1 cellular context compared by ENCODE assay signal in genomic region chr7:46525876-46526275, GRCh38.
TF ChIP-seq lines count a peak whose summit lies in the region.

No MANE protein-coding gene starts in this region.

TF ChIP-seq in SK-N-SH, 30 proteins besides CTCF, POLR2A, EP300 and RAD21 (continued from another document):
- TF ChIP-seq REST (IDR thresholded peaks at IDR 0.05; ENCODE audit: low read depth, low read length), result no peak
